9 cellular contexts compared by ENCODE assay signal in genomic region chr3:169945313-169945712, GRCh38. TPM values are rescaled to one million over a fixed set of nuclear protein-coding genes. Genes with fewer than 3 reads are reported as not detected.
A peak's percentile ranks its signal among the peaks of the same experiment; 100 is the strongest.
DNase-seq lines count a peak whose midpoint lies in the region; ATAC-seq lines count a peak whose summit lies in the region.
"Had no signal": no experiment of that assay in that cellular context is flagged by ENCODE, and none has a peak within 500 bp of the region (broad histone marks: within the 10 kb centered on the region; RNA-seq: fewer than 3 reads in every experiment).

No MANE protein-coding gene starts in this region.

- no peaks in the 10 kb centered on the region for H3K4me1 ChIP-seq in HAP-1

- H3K27me3 ChIP-seq in HAP-1 (ENCODE audit: low read depth), result no peaks in the 10 kb centered on the region
- H3K27me3 ChIP-seq: pancreas had no signal

- DNase-seq in AML-193 (lab: John Stamatoyannopoulos, UW) (peak; percentile 87 to 94), left lobe of liver (ENCODE audit: low spot score) (no peak), NCI-H510A (lab: John Stamatoyannopoulos, UW) (no peak), cerebellar nuclear complex (lab: John Stamatoyannopoulos, UW) (no peak), HAP-1 (ENCODE audit: low spot score in 2 of 2) (no peak)
- DNase-seq in T-helper 2 cell treated with Interferon-gamma antibody and Interleukin-4, amounts not matched to agents 5 μg/mL and 100 μg/mL, for 36 hours (ENCODE audit: low spot score), result peak; percentile 60

- no peaks in the 10 kb centered on the region for H3K36me3 ChIP-seq in HAP-1 (replicated peaks)
- H3K36me3 ChIP-seq: pancreas had no signal

- H3K4me1 Mint-ChIP-seq in T-helper 2 cell treated with Interferon-gamma antibody and Interleukin-4, amounts not matched to agents 5 μg/mL and 100 μg/mL, for 36 hours (ENCODE audit: low read depth), result peaks cover 13% of the 10 kb centered on the region

- H3K4me3 ChIP-seq in HAP-1, result no peak overlapping the region
- H3K4me3 ChIP-seq: pancreas had no signal

- no peaks in the 10 kb centered on the region for H3K36me3 Mint-ChIP-seq in T-helper 2 cell treated with Interferon-gamma antibody and Interleukin-4, amounts not matched to agents 5 μg/mL and 100 μg/mL, for 36 hours (ENCODE audit: low read depth)

- no peaks in the 10 kb centered on the region for H3K9me3 Mint-ChIP-seq in T-helper 2 cell treated with Interferon-gamma antibody and Interleukin-4, amounts not matched to agents 5 μg/mL and 100 μg/mL, for 36 hours

- ATAC-seq in GM19023 (IDR thresholded peaks at IDR 0.05; ENCODE audit: unreplicated experiment) (peak; percentile 89), HG03064 (IDR thresholded peaks at IDR 0.05; ENCODE audit: low read depth, unreplicated experiment) (peak; percentile 75), left lobe of liver (peak; percentile 43)

- peak overlapping the region; percentile 67 for H3K4me3 Mint-ChIP-seq in T-helper 2 cell treated with Interferon-gamma antibody and Interleukin-4, amounts not matched to agents 5 μg/mL and 100 μg/mL, for 36 hours

- H3K27me3 Mint-ChIP-seq in T-helper 2 cell treated with Interferon-gamma antibody and Interleukin-4, amounts not matched to agents 5 μg/mL and 100 μg/mL, for 36 hours (ENCODE audit: low read depth), result peaks cover 1% of the 10 kb centered on the region

- H3K27ac Mint-ChIP-seq in T-helper 2 cell treated with Interferon-gamma antibody and Interleukin-4, amounts not matched to agents 5 μg/mL and 100 μg/mL, for 36 hours, result peak overlapping the region; percentile 75

- H3K9me3 ChIP-seq in HAP-1, result no peaks in the 10 kb centered on the region
- H3K9me3 ChIP-seq: pancreas had no signal

- in situ Hi-C loops in HAP-1 (cut with MboI; ENCODE audit: low sequenced_read_pairs), result no loop called here

RNA-seq across cellular contexts. Expression of gene SEC62, which starts 21.3 kb away (rescaled TPM):
- 103 TPM for total RNA-seq in left lobe of liver

RNA-seq across cellular contexts. Expression of gene SAMD7, which starts 33.9 kb away (rescaled TPM):
- total RNA-seq in left lobe of liver, result not detected
- total RNA-seq: pancreas had no signal

Comparison
In these comparisons a context has a peak if more than half of its experiments do, and no peak if none do; other contexts are left out.
1. DNase-seq: peak in AML-193 (2 of 2) and T-helper 2 cell treated with Interferon-gamma antibody and Interleukin-4, amounts not matched to agents 5 μg/mL and 100 μg/mL, for 36 hours (single experiment); none in left lobe of liver (single experiment), NCI-H510A (single experiment), cerebellar nuclear complex (0 of 2) and HAP-1 (0 of 2).
2. Peak in every context shown above with its lines, with median percentiles within 50 percentile points of each other: ATAC-seq.